Comparison of ENCODE assay signal across 9 cellular contexts in genomic region chr10:48470115-48470892, GRCh38.
A peak's percentile ranks its signal among the peaks of the same experiment; 100 is the strongest.
DNase-seq lines count a peak whose midpoint lies in the region; ATAC-seq lines count a peak whose summit lies in the region.
"Had no signal": no experiment of that assay in that cellular context is flagged by ENCODE, and none has a peak within 500 bp of the region (broad histone marks: within the 10 kb centered on the region; RNA-seq: fewer than 3 reads in every experiment).

No MANE protein-coding gene starts in this region.

- intact Hi-C loops in activated CD4-positive, alpha-beta memory T cell treated with anti-CD3 and anti-CD28 coated beads for 36 hours (cut with micrococcal nuclease), result no loop called here
- intact Hi-C loops in right cardiac atrium (cut with DNase I), result no loop called here

- peak; percentile 38 to 42 for ATAC-seq in right cardiac atrium
- ATAC-seq in GM21526 (IDR thresholded peaks at IDR 0.05; ENCODE audit: low FRiP score, unreplicated experiment), result no peak

- H3K27ac ChIP-seq in right cardiac atrium (ENCODE audit: low read length), result no peak overlapping the region

- POLR2A ChIA-PET in activated CD4-positive, alpha-beta memory T cell treated with anti-CD3 and anti-CD28 coated beads for 36 hours (lab: Charles Lee), result interaction anchor here (0.6 kb wide), 1 partner anchor 32 kb away, joined by 4 read pairs; no protein-coding TSS in a partner anchor
- POLR2A ChIA-PET in activated CD4-positive, alpha-beta memory T cell treated with anti-CD3 and anti-CD28 coated beads, Interleukin-2, amount 10 ng/mL, durations not matched to agents 7 days and 5 days (lab: Charles Lee), result no interaction called here

- peaks cover 3% of the 10 kb centered on the region for H3K4me1 ChIP-seq in right cardiac atrium (ENCODE audit: control insufficient read depth, insufficient read depth, low read length)

- peak; percentile 4 for DNase-seq in activated CD4-positive, alpha-beta memory T cell treated with anti-CD3 and anti-CD28 coated beads for 36 hours
- DNase-seq in activated CD4-positive, alpha-beta memory T cell treated with anti-CD3 and anti-CD28 coated beads, Interleukin-2, amount 10 ng/mL, durations not matched to agents 7 days and 5 days, result no peak
- DNase-seq in OCI-M1 (lab: John Stamatoyannopoulos, UW), result peak; percentile 98
- peak in 1 of 3 donors; percentile 67 for DNase-seq in right cardiac atrium
- DNase-seq in pulmonary artery endothelial cell (ENCODE audit: low read depth, low spot score), result peak; percentile 53
- no peak for DNase-seq in middle frontal gyrus (ENCODE audit: extremely low spot score, low spot score)
- no peak for DNase-seq in activated CD4-positive, CD25-positive, alpha-beta regulatory T cell (lab: John Stamatoyannopoulos, UW)

- H3K36me3 Mint-ChIP-seq in activated CD4-positive, alpha-beta memory T cell treated with anti-CD3 and anti-CD28 coated beads for 36 hours, result no peaks in the 10 kb centered on the region
- H3K36me3 Mint-ChIP-seq in activated CD4-positive, alpha-beta memory T cell treated with anti-CD3 and anti-CD28 coated beads, Interleukin-2, amount 10 ng/mL, durations not matched to agents 7 days and 5 days (ENCODE audit: low read depth), result no peaks in the 10 kb centered on the region
- H3K36me3 Mint-ChIP-seq: activated naive CD4-positive, alpha-beta T cell treated with anti-CD3 and anti-CD28 coated beads, Interleukin-2, amount 50 U/mL, for 24 hours had no signal

- CTCF ChIA-PET in activated CD4-positive, alpha-beta memory T cell treated with anti-CD3 and anti-CD28 coated beads for 36 hours (lab: Charles Lee), result no interaction called here
- CTCF ChIA-PET in activated CD4-positive, alpha-beta memory T cell treated with anti-CD3 and anti-CD28 coated beads, Interleukin-2, amount 10 ng/mL, durations not matched to agents 7 days and 5 days (lab: Charles Lee), result interaction anchor here (1.3 kb wide), 1 partner anchor 186 kb away, joined by 3 read pairs; no protein-coding TSS in a partner anchor

- H3K4me1 Mint-ChIP-seq in activated CD4-positive, alpha-beta memory T cell treated with anti-CD3 and anti-CD28 coated beads for 36 hours (ENCODE audit: low read depth), result no peaks in the 10 kb centered on the region
- H3K4me1 Mint-ChIP-seq in activated CD4-positive, alpha-beta memory T cell treated with anti-CD3 and anti-CD28 coated beads, Interleukin-2, amount 10 ng/mL, durations not matched to agents 7 days and 5 days, result peaks cover 2% of the 10 kb centered on the region
- H3K4me1 Mint-ChIP-seq: activated naive CD4-positive, alpha-beta T cell treated with anti-CD3 and anti-CD28 coated beads, Interleukin-2, amount 50 U/mL, for 24 hours had no signal

- H3K9me3 Mint-ChIP-seq in activated CD4-positive, alpha-beta memory T cell treated with anti-CD3 and anti-CD28 coated beads for 36 hours, result no peaks in the 10 kb centered on the region
- no peaks in the 10 kb centered on the region for H3K9me3 Mint-ChIP-seq in activated CD4-positive, alpha-beta memory T cell treated with anti-CD3 and anti-CD28 coated beads, Interleukin-2, amount 10 ng/mL, durations not matched to agents 7 days and 5 days
- H3K9me3 Mint-ChIP-seq: activated naive CD4-positive, alpha-beta T cell treated with anti-CD3 and anti-CD28 coated beads, Interleukin-2, amount 50 U/mL, for 24 hours had no signal

- H3K27me3 Mint-ChIP-seq in activated CD4-positive, alpha-beta memory T cell treated with anti-CD3 and anti-CD28 coated beads for 36 hours, result no peaks in the 10 kb centered on the region
- peaks cover 6% of the 10 kb centered on the region for H3K27me3 Mint-ChIP-seq in activated CD4-positive, alpha-beta memory T cell treated with anti-CD3 and anti-CD28 coated beads, Interleukin-2, amount 10 ng/mL, durations not matched to agents 7 days and 5 days
- H3K27me3 Mint-ChIP-seq: activated naive CD4-positive, alpha-beta T cell treated with anti-CD3 and anti-CD28 coated beads, Interleukin-2, amount 50 U/mL, for 24 hours had no signal

- no peak overlapping the region for H3K4me3 Mint-ChIP-seq in activated CD4-positive, alpha-beta memory T cell treated with anti-CD3 and anti-CD28 coated beads for 36 hours
- H3K4me3 Mint-ChIP-seq in activated CD4-positive, alpha-beta memory T cell treated with anti-CD3 and anti-CD28 coated beads, Interleukin-2, amount 10 ng/mL, durations not matched to agents 7 days and 5 days, result no peak overlapping the region
- H3K4me3 Mint-ChIP-seq: activated naive CD4-positive, alpha-beta T cell treated with anti-CD3 and anti-CD28 coated beads, Interleukin-2, amount 50 U/mL, for 24 hours had no signal

- H3K27ac Mint-ChIP-seq in activated CD4-positive, alpha-beta memory T cell treated with anti-CD3 and anti-CD28 coated beads for 36 hours, result no peak overlapping the region
- H3K27ac Mint-ChIP-seq in activated CD4-positive, alpha-beta memory T cell treated with anti-CD3 and anti-CD28 coated beads, Interleukin-2, amount 10 ng/mL, durations not matched to agents 7 days and 5 days, result no peak overlapping the region
- H3K27ac Mint-ChIP-seq: activated naive CD4-positive, alpha-beta T cell treated with anti-CD3 and anti-CD28 coated beads, Interleukin-2, amount 50 U/mL, for 24 hours had no signal

- WGBS in right cardiac atrium, result 47% methylated on average over 5 of the region's 5 CpGs

- H3K4me3 ChIP-seq in right cardiac atrium (ENCODE audit: low read length), result no peak overlapping the region

- H3K27me3 ChIP-seq in right cardiac atrium (ENCODE audit: control insufficient read depth, insufficient read depth), result no peaks in the 10 kb centered on the region

- no peaks in the 10 kb centered on the region for H3K9me3 ChIP-seq in right cardiac atrium (ENCODE audit: control insufficient read depth, low read length)

Comparison
In these comparisons a context has a peak if more than half of its experiments do, and no peak if none do; other contexts are left out.
1. DNase-seq: peak in activated CD4-positive, alpha-beta memory T cell treated with anti-CD3 and anti-CD28 coated beads for 36 hours (single experiment), OCI-M1 (single experiment) and pulmonary artery endothelial cell (single experiment); none in activated CD4-positive, alpha-beta memory T cell treated with anti-CD3 and anti-CD28 coated beads, Interleukin-2, amount 10 ng/mL, durations not matched to agents 7 days and 5 days (single experiment), middle frontal gyrus (single experiment) and activated CD4-positive, CD25-positive, alpha-beta regulatory T cell (0 of 4).